ENCODE assay signal across 1 cellular context in the genomic region with DNA sequence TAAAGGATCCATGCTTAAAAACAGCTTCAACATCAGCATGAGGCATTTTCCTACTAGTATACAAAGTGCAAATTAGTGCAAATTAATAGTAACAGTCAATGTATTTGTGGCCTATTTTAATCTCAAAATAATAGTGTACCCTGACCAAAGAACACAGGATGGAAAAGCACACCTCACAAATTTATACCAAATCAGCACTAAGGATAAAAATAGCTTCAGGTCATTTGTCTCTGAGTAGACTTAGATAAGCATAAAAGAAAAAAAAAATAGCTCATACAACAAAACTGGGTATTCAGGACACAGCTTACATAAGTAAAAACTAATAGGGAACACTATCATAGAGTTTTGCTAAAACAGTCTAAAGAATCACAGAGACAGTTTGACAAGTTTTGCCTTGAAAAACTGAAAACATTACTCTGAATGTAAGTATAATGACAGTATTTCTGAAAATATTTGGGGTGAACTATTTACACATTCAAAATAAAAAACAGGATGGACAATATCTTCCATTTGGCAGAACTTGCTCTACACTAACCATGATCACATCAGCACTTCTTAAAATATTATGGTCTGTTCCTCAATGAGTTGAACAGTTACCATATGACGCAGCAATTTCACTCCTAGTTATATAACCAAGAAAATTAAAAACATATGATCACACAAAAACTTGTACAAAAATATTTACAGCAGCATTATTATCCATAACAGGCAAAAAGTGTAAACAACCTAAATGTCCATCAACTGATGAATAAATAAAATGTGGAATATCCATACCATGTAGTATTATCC.
TF ChIP-seq lines count a peak whose summit lies in the region.

No MANE protein-coding gene starts in this region.

TF ChIP-seq in HCT116, 20 proteins besides CTCF, POLR2A, EP300 and RAD21:
- TF ChIP-seq, protein P1, sequence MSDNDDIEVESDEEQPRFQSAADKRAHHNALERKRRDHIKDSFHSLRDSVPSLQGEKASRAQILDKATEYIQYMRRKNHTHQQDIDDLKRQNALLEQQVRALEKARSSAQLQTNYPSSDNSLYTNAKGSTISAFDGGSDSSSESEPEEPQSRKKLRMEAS (IDR thresholded peaks at IDR 0.05): no peak
- TF ChIP-seq EZH2 (IDR thresholded peaks at IDR 0.05) (no peak), REST (IDR thresholded peaks at IDR 0.05; ENCODE audit: low read depth) (no peak), FOSL1 (IDR thresholded peaks at IDR 0.05; ENCODE audit: low read depth) (no peak), ZBTB33 (IDR thresholded peaks at IDR 0.05; ENCODE audit: extremely low read depth, insufficient replicate concordance, low read length) (no peak), TCF7L2 (IDR thresholded peaks at IDR 0.05; ENCODE audit: borderline replicate concordance, extremely low read depth, insufficient read depth, insufficient read length) (no peak), ZFX (IDR thresholded peaks at IDR 0.05) (no peak), CBX3 (IDR thresholded peaks at IDR 0.05; ENCODE audit: low read depth) (no peak), SIN3A (IDR thresholded peaks at IDR 0.05; ENCODE audit: low read depth) (no peak), SRF (IDR thresholded peaks at IDR 0.05; ENCODE audit: low read depth) (no peak), EZH2phosphoT487 (IDR thresholded peaks at IDR 0.05; ENCODE audit: borderline replicate concordance) (no peak), EGR1 (IDR thresholded peaks at IDR 0.05; ENCODE audit: low read depth) (no peak), ELF1 (IDR thresholded peaks at IDR 0.05; ENCODE audit: borderline replicate concordance, low read depth) (no peak), JUND (IDR thresholded peaks at IDR 0.05) (no peak), CEBPB (IDR thresholded peaks at IDR 0.05; ENCODE audit: low read depth) (no peak)
- TF ChIP-seq, protein P2, sequence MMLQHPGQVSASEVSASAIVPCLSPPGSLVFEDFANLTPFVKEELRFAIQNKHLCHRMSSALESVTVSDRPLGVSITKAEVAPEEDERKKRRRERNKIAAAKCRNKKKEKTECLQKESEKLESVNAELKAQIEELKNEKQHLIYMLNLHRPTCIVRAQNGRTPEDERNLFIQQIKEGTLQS (IDR thresholded peaks at IDR 0.05): no peak
